ENCODE assay signal across 8 cellular contexts in the genomic region with DNA sequence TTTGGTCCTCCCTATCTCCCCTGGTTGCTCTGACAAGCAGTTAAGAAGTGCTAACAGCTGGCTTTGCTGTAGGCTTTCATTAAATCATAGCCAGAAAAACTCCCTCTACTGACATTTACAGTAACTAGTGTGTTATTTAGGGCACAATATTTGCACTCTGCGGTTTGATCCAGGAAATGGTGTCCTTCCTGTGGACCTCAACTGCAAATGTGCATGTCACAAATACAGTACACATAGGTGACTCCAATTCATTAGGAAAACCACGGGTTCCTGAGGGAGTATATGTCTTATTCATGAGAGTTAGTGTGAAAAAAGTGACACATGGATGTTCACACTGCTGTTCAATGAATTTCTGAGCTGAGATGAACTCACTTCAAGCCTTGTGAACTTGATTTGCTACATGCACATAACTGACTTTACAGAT.
DNase-seq lines count a peak whose midpoint lies in the region; ATAC-seq and TF ChIP-seq lines count a peak whose summit lies in the region.

No MANE protein-coding gene starts in this region.

- H3K27ac ChIP-seq in IMR-90 (ENCODE audit: insufficient read depth, low read length): peak overlapping the region; percentile 14; the same call in 1 of the 2 replicates
- peak overlapping the region; percentile 78 for H3K27ac ChIP-seq in SU-DHL-6 (ENCODE audit: low read depth, low read length)
- H3K27ac ChIP-seq in thymus (ENCODE audit: low read depth): peak overlapping the region; percentile 20

- H3K4ac ChIP-seq in IMR-90 (ENCODE audit: low read depth, low read length): peak overlapping the region; percentile 65

- H2BK20ac ChIP-seq in IMR-90 (ENCODE audit: low read depth, low read length): peak overlapping the region; percentile 78

- TF ChIP-seq CTCF in IMR-90 (conservative IDR thresholded peaks at IDR 0.05; ENCODE audit: low read depth, low read length): 0 out of 2 replicates have a peak, but pooled peaks have one; percentile 11
- TF ChIP-seq CTCF in SU-DHL-6 (IDR thresholded peaks at IDR 0.05; ENCODE audit: insufficient read depth, low read length, poor library complexity, severe bottlenecking): no peak

- H2BK120ac ChIP-seq in IMR-90 (ENCODE audit: low read depth, low read length): peak overlapping the region; percentile 84

- no TSS peak for BruUV-seq in IMR-90 (replicated peaks; lab: Mats Ljungman, UMichigan)

- H2AK9ac ChIP-seq in IMR-90 (replicated peaks; ENCODE audit: low read depth, low read length, poor library complexity): no peak overlapping the region

- no peaks in the 10 kb centered on the region for H4K20me1 ChIP-seq in IMR-90 (ENCODE audit: insufficient read depth, low read length)
- H4K20me1 ChIP-seq in SU-DHL-6 (ENCODE audit: low read depth, low read length): no peaks in the 10 kb centered on the region

- H2BK15ac ChIP-seq in IMR-90 (ENCODE audit: low read depth, low read length): 0 out of 3 replicates have a peak overlapping the region, but pooled peaks have one; percentile 8

- H3K4me2 ChIP-seq in IMR-90 (ENCODE audit: low read depth, low read length) (peak overlapping the region; percentile 16; the same call in 1 of the 2 replicates), SU-DHL-6 (ENCODE audit: low read depth, low read length, poor library complexity, severe bottlenecking) (peak overlapping the region; percentile 70)

- H3K14ac ChIP-seq in IMR-90 (replicated peaks; ENCODE audit: low read depth, low read length): peak overlapping the region; percentile 53

- intact Hi-C loops in IMR-90 (cut with micrococcal nuclease): loop anchor here (2.0 kb wide), 1 partner anchor 282 kb away; a partner anchor contains a TSS

- WGBS in IMR-90 (ENCODE audit: extremely low coverage in 2 of 2, insufficient read length in 1 of 2), 2 experiments: no CpG with 5 or more reads among the region's 2 CpGs
- 3% methylated on average over 2 of the region's 2 CpGs for WGBS in thymus

- DNase-seq in NCI-H82 (lab: John Stamatoyannopoulos, UW) (peak; percentile 57), NCI-H82 treated with DMSO at 0.1 percent for 48 hours (lab: John Stamatoyannopoulos, UW; ENCODE audit: unreplicated experiment) (no peak), IMR-90 (peak; percentile 54), glomerular endothelial cell (ENCODE audit: extremely low read depth, low read depth, low spot score) (peak; percentile 83), GM19240 (ENCODE audit: insufficient read length, low spot score) (no peak)

- peak overlapping the region; percentile 5; the same call in 1 of the 2 replicates for H2AK5ac ChIP-seq in IMR-90 (ENCODE audit: low read depth, low read length)

- POLR2A ChIA-PET in IMR-90 (lab: Charles Lee; ENCODE audit: unreplicated experiment): interaction anchor here (0.6 kb wide), 1 partner anchor 346 kb away, joined by 3 read pairs; no protein-coding TSS in a partner anchor

- H3K18ac ChIP-seq in IMR-90 (ENCODE audit: low read depth, low read length): peak overlapping the region; percentile 90

- no peak for TF ChIP-seq POLR2A in IMR-90 (IDR thresholded peaks at IDR 0.05; ENCODE audit: low read depth, low read length)

- H3K4me3 ChIP-seq in IMR-90 (ENCODE audit: insufficient read depth, low read depth, low read length) (no peak overlapping the region), SU-DHL-6 (ENCODE audit: insufficient read depth, low read length, poor library complexity, severe bottlenecking) (peak overlapping the region; percentile 22), thymus (ENCODE audit: low read length) (no peak overlapping the region)

- H3K56ac ChIP-seq in IMR-90 (ENCODE audit: extremely low read depth, insufficient read depth, low read length): no peak overlapping the region

- ATAC-seq in GM21576 (IDR thresholded peaks at IDR 0.05; ENCODE audit: unreplicated experiment) (peak; percentile 94), IMR-90 (ENCODE audit: low read depth) (peak; percentile 66)

- H2AFZ ChIP-seq in IMR-90 (replicated peaks; ENCODE audit: low read length, poor library complexity) (no peak overlapping the region), SU-DHL-6 (ENCODE audit: low read depth, low read length, severe bottlenecking) (peak overlapping the region; percentile 13)

- H4K5ac ChIP-seq in IMR-90 (ENCODE audit: low read depth, low read length): peak overlapping the region; percentile 67; the same call in 1 of the 2 replicates

- dilution Hi-C loops in IMR-90 (cut with HindIII; ENCODE audit: low sequenced_read_pairs, unreplicated experiment): no loop called here

- no peaks in the 10 kb centered on the region for H3K79me2 ChIP-seq in SU-DHL-6 (ENCODE audit: insufficient read depth, low read length)

- H3K4me1 ChIP-seq in IMR-90 (ENCODE audit: control insufficient read depth, insufficient read depth, low read length): peaks cover 9% of the 10 kb centered on the region
- H3K4me1 ChIP-seq in thymus (ENCODE audit: control insufficient read depth, insufficient read depth, low read length): peaks cover 18% of the 10 kb centered on the region

- no peak for TF ChIP-seq RAD21 in IMR-90 (IDR thresholded peaks at IDR 0.05; ENCODE audit: low read length)

- H4K8ac ChIP-seq in IMR-90 (ENCODE audit: low read depth in 2 of 2, low read length in 2 of 2): peak overlapping the region; percentile 1 to 38; a peak in 3 of 4 replicates

- peak overlapping the region; percentile 34 for H4K91ac ChIP-seq in IMR-90 (ENCODE audit: insufficient read depth, low read depth, low read length)

- peaks cover 7% of the 10 kb centered on the region; the same call in 1 of the 2 replicates for H3K9me1 ChIP-seq in IMR-90 (ENCODE audit: insufficient read depth, low read length)

- H3K27me3 ChIP-seq in IMR-90 (ENCODE audit: control insufficient read depth, insufficient read depth, low read length) (no peaks in the 10 kb centered on the region), SU-DHL-6 (ENCODE audit: low read length) (no peaks in the 10 kb centered on the region), thymus (ENCODE audit: control insufficient read depth, insufficient read depth) (no peaks in the 10 kb centered on the region)

- no peaks in the 10 kb centered on the region for H3K79me1 ChIP-seq in IMR-90 (ENCODE audit: low read depth in 1 of 2, low read length in 2 of 2)

- CTCF ChIA-PET in IMR-90 (lab: Yijun Ruan, JAX): interaction anchor here (0.9 to 1.3 kb wide), 4 partner anchors 12 to 135 kb away, joined by 3 to 5 read pairs (median 3); no protein-coding TSS in a partner anchor

- peak overlapping the region; percentile 41; the same call in 1 of the 2 replicates for H3K23ac ChIP-seq in IMR-90 (ENCODE audit: low read depth, low read length)

- H3K9ac ChIP-seq in IMR-90 (ENCODE audit: low read depth, low read length) (no peak overlapping the region), SU-DHL-6 (ENCODE audit: low read length) (peak overlapping the region; percentile 21; the same call in 1 of the 2 replicates)

- in situ Hi-C loops in IMR-90 (cut with MboI; ENCODE audit: low sequenced_read_pairs): no loop called here

- H3F3A ChIP-seq in SU-DHL-6 (ENCODE audit: insufficient read depth): peaks cover 10% of the 10 kb centered on the region

- H3K36me3 ChIP-seq in IMR-90 (ENCODE audit: control insufficient read depth, insufficient read depth, low read length) (no peaks in the 10 kb centered on the region), SU-DHL-6 (ENCODE audit: low read length) (no peaks in the 10 kb centered on the region), thymus (ENCODE audit: control insufficient read depth, insufficient read depth) (no peaks in the 10 kb centered on the region)

- peak overlapping the region; percentile 42 for H2BK5ac ChIP-seq in IMR-90 (ENCODE audit: low read depth, low read length, poor library complexity, severe bottlenecking)

- H3K9me3 ChIP-seq in IMR-90 (ENCODE audit: control insufficient read depth, insufficient read depth, low read length) (no peaks in the 10 kb centered on the region), SU-DHL-6 (ENCODE audit: insufficient read depth, low read length) (no peaks in the 10 kb centered on the region), thymus (ENCODE audit: control insufficient read depth) (no peaks in the 10 kb centered on the region)

- H3K9me2 ChIP-seq in SU-DHL-6 (replicated peaks; ENCODE audit: insufficient read depth, low read length): no peaks in the 10 kb centered on the region

TF ChIP-seq in IMR-90, 13 proteins besides CTCF, POLR2A, EP300 and RAD21:
- no peak for TF ChIP-seq FOS (IDR thresholded peaks at IDR 0.05; ENCODE audit: low read depth, low read length)
- no peak for TF ChIP-seq MXI1 (IDR thresholded peaks at IDR 0.05; ENCODE audit: borderline replicate concordance, low read depth, low read length)
- TF ChIP-seq CEBPB (IDR thresholded peaks at IDR 0.05; ENCODE audit: low read depth, low read length): no peak
- TF ChIP-seq, protein P1, sequence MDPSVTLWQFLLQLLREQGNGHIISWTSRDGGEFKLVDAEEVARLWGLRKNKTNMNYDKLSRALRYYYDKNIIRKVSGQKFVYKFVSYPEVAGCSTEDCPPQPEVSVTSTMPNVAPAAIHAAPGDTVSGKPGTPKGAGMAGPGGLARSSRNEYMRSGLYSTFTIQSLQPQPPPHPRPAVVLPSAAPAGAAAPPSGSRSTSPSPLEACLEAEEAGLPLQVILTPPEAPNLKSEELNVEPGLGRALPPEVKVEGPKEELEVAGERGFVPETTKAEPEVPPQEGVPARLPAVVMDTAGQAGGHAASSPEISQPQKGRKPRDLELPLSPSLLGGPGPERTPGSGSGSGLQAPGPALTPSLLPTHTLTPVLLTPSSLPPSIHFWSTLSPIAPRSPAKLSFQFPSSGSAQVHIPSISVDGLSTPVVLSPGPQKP (IDR thresholded peaks at IDR 0.05; ENCODE audit: borderline replicate concordance, low read depth, low read length): no peak
- no peak for TF ChIP-seq RCOR1 (IDR thresholded peaks at IDR 0.05; ENCODE audit: insufficient replicate concordance, low read length)
- no peak for TF ChIP-seq SMC3 (IDR thresholded peaks at IDR 0.05; ENCODE audit: low read depth, low read length)
- no peak for TF ChIP-seq MAZ (IDR thresholded peaks at IDR 0.05; ENCODE audit: borderline replicate concordance, low read depth, low read length)
- TF ChIP-seq CHD1 (IDR thresholded peaks at IDR 0.05; ENCODE audit: low read depth, low read length): no peak

Comparison
In these comparisons a context has a peak if more than half of its experiments do, and no peak if none do; other contexts are left out.
1. DNase-seq: peak in NCI-H82 (single experiment), IMR-90 (single experiment) and glomerular endothelial cell (single experiment); none in NCI-H82 treated with DMSO at 0.1 percent for 48 hours (single experiment) and GM19240 (single experiment).
2. H3K27ac ChIP-seq: peak in every context shown above with its lines; median percentile 78 in SU-DHL-6; 20 in thymus; 14 in IMR-90.